17 cellular contexts compared by ENCODE assay signal in the genomic region with DNA sequence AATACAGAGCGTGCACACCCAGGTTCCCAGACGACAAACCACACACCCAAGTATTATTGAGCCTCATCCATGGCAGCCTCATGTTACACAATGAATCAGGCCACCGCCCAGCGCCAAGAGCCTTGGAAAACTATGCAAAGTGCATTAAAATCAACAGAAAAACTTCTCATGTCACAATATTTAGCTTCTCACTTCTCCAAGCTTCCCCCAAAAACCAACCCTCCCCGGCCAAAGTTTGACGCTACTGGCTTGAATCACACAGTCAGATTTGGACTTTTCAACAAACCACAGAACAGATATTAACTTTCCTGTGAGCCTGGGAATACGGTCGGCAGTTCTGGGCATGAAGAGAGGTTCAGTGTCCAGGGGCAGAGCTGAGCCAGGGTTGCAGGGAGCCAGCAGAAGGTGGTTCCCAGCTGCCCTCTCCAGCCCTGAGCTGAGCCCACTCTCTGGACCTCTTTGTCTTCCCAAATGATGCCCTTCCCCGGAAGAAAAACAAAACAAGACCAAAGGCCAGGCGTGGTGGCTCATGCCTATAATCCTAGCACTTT.
DNase-seq lines count a peak whose midpoint lies in the region; ATAC-seq and TF ChIP-seq lines count a peak whose summit lies in the region.
"Had no signal": no experiment of that assay in that cellular context is flagged by ENCODE, and none has a peak within 500 bp of the region (broad histone marks: within the 10 kb centered on the region; RNA-seq: fewer than 3 reads in every experiment).

No MANE protein-coding gene starts in this region.

- H3K4me3 ChIP-seq in right atrium auricular region (no peak overlapping the region), left ventricle myocardium inferior (no peak overlapping the region), fibroblast of mammary gland (ENCODE audit: control insufficient read depth, low read depth, low read length) (no peak overlapping the region), osteoblast (ENCODE audit: insufficient read depth, low read length) (peak overlapping the region; percentile 30), aorta (ENCODE audit: low read length in 2 of 2) (no peak overlapping the region)
- H3K4me3 ChIP-seq: A549 had no signal

- H3K27me3 ChIP-seq in right atrium auricular region (no peaks in the 10 kb centered on the region), left ventricle myocardium inferior (ENCODE audit: low read depth) (peaks cover 58% of the 10 kb centered on the region), osteoblast (ENCODE audit: insufficient read depth, low read length) (peaks cover 18% of the 10 kb centered on the region), aorta (ENCODE audit: control insufficient read depth in 1 of 2, insufficient read depth in 2 of 2, low read length in 1 of 2) (no peaks in the 10 kb centered on the region)

- H3K4me1 ChIP-seq in right atrium auricular region (no peaks in the 10 kb centered on the region), left ventricle myocardium inferior (no peaks in the 10 kb centered on the region), osteoblast (ENCODE audit: insufficient read depth, low read length) (peaks cover 9% of the 10 kb centered on the region), aorta (ENCODE audit: control insufficient read depth in 1 of 2, insufficient read depth in 2 of 2, low read length in 2 of 2) (no peaks in the 10 kb centered on the region)
- H3K4me1 ChIP-seq: A549 had no signal

- H3K79me2 ChIP-seq in osteoblast (ENCODE audit: insufficient read depth, low read length) = no peaks in the 10 kb centered on the region

- ATAC-seq in aorta (ENCODE audit: low FRiP score) (peak; percentile 63), GM21528 (IDR thresholded peaks at IDR 0.05; ENCODE audit: low FRiP score, unreplicated experiment) (no peak), GM19035 (IDR thresholded peaks at IDR 0.05; ENCODE audit: unreplicated experiment) (no peak)
- ATAC-seq: A549, natural killer cell had no signal

- 63 to 64% methylated on average over 10 of the region's 10 CpGs for WGBS in aorta, 2 donors

- no peaks in the 10 kb centered on the region for H3K9me3 ChIP-seq in right atrium auricular region
- no peaks in the 10 kb centered on the region for H3K9me3 ChIP-seq in left ventricle myocardium inferior (replicated peaks)
- no peaks in the 10 kb centered on the region for H3K9me3 ChIP-seq in osteoblast (ENCODE audit: low read depth, low read length)
- no peaks in the 10 kb centered on the region for H3K9me3 ChIP-seq in aorta (ENCODE audit: control insufficient read depth, low read length)
- H3K9me3 ChIP-seq: A549 had no signal

- H2AFZ ChIP-seq in osteoblast (ENCODE audit: low read length) = peak overlapping the region; percentile 81

- intact Hi-C loops in left ventricle myocardium inferior (cut with micrococcal nuclease) = no loop called here
- intact Hi-C loops in aorta (cut with DNase I) = no loop called here

- peak overlapping the region in 1 of 2 donors; percentile 29 for H3K27ac ChIP-seq in right atrium auricular region
- no peak overlapping the region for H3K27ac ChIP-seq in left ventricle myocardium inferior (replicated peaks)
- H3K27ac ChIP-seq in osteoblast (ENCODE audit: low read depth, low read length) = no peak overlapping the region
- no peak overlapping the region for H3K27ac ChIP-seq in aorta (ENCODE audit: low read depth in 1 of 2, low read length in 2 of 2)
- H3K27ac ChIP-seq: A549 had no signal

- H3K36me3 ChIP-seq in right atrium auricular region (no peaks in the 10 kb centered on the region), left ventricle myocardium inferior (no peaks in the 10 kb centered on the region), osteoblast (ENCODE audit: insufficient read depth, low read length) (no peaks in the 10 kb centered on the region), aorta (ENCODE audit: control insufficient read depth in 1 of 2, insufficient read depth in 2 of 2, low read length in 1 of 2) (no peaks in the 10 kb centered on the region)

- TF ChIP-seq CTCF in right atrium auricular region (IDR thresholded peaks at IDR 0.05) (no peak), left ventricle myocardium inferior (IDR thresholded peaks at IDR 0.05; ENCODE audit: borderline replicate concordance) (no peak), fibroblast of mammary gland (conservative IDR thresholded peaks at IDR 0.05; ENCODE audit: control insufficient read depth, insufficient read depth, low read depth, low read length) (no peak), osteoblast (IDR thresholded peaks at IDR 0.05; ENCODE audit: extremely low read depth, low read depth, low read length) (no peak)

- peak overlapping the region; percentile 40 for H3K4me2 ChIP-seq in osteoblast (ENCODE audit: insufficient read depth, low read length)
- H3K4me2 ChIP-seq: A549 had no signal

- DNase-seq in right atrium auricular region (ENCODE audit: low spot score) (peak; percentile 80), left ventricle myocardium inferior (no peak), fibroblast of mammary gland (ENCODE audit: low read depth) (peak; percentile 64), osteoblast (ENCODE audit: insufficient read length, low spot score, missing footprints) (peak; percentile 88), aorta (peak; percentile 75 to 82), HT-29 (ENCODE audit: low spot score) (no peak)
- DNase-seq: activated effector memory CD4-positive, alpha-beta T cell treated with Interleukin-2 at 50 U/mL for 16 hours; HFFc6; hypothalamus; kidney glomerular epithelial cell; natural killer cell; NCI-H774; stimulated activated CD4-positive, alpha-beta T cell treated with anti-CD3 and anti-CD28 coated beads, Interleukin-1b, Interleukin-23, amount 100 ng/mL, for 48 hours; SW 1271 had no signal

- no peaks in the 10 kb centered on the region for H4K20me1 ChIP-seq in osteoblast (ENCODE audit: insufficient read depth, low read length)

Comparison
In these comparisons a context has a peak if more than half of its experiments do, and no peak if none do; other contexts are left out.
1. DNase-seq: peak in right atrium auricular region (single experiment), fibroblast of mammary gland (single experiment), osteoblast (single experiment) and aorta (2 of 2); none in left ventricle myocardium inferior (single experiment) and HT-29 (single experiment).